In the genomic region with DNA sequence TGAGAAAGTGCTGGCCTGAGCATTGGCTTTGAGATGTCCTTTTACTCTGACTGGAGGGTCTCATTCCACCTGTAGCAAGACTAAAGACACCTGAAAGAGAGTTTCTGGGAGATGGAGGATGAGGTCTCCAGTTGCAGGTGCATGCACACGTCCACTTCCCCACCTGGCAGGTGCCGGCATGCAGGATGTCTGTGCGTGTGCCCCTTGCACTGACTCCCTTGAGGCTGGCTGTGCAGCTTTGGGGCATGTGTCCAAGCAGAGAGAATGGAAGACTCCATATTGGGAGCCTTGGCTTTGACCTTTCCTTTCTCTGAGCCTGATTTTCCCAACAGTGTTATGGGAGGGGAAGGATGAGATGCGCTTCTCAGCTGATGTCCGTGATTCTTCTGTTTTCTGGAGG, we compare ENCODE assay signal across 23 cellular contexts. TPM values are rescaled to one million over a fixed set of nuclear protein-coding genes. Genes with fewer than 3 reads are reported as not detected.
DNase-seq lines count a peak whose midpoint lies in the region; ATAC-seq and TF ChIP-seq lines count a peak whose summit lies in the region.
"Had no signal": no experiment of that assay in that cellular context is flagged by ENCODE, and none has a peak within 500 bp of the region (broad histone marks: within the 10 kb centered on the region; RNA-seq: fewer than 3 reads in every experiment).

No MANE protein-coding gene starts in this region.

- no peaks in the 10 kb centered on the region for H3K9me3 ChIP-seq in stomach
- H3K9me3 ChIP-seq: BLaER1, Caco-2 had no signal

- no peak for TF ChIP-seq POLR2A in stomach (IDR thresholded peaks at IDR 0.05)

- H3K27ac ChIP-seq in coronary artery: no peak overlapping the region
- H3K27ac ChIP-seq in stomach: no peak overlapping the region
- H3K27ac ChIP-seq: 22Rv1, BLaER1, C4-2B, GM23248 had no signal

- H3K4me3 ChIP-seq in coronary artery: no peak overlapping the region
- no peak overlapping the region for H3K4me3 ChIP-seq in stomach
- H3K4me3 ChIP-seq: BLaER1, GM12878, GM23248 had no signal

- DNase-seq in activated CD8-positive, alpha-beta T cell treated with anti-CD3 and anti-CD28 coated beads, Interleukin-2, amount 10 ng/mL, durations not matched to agents 7 days and 5 days: peak; percentile 1
- no peak for DNase-seq in activated CD8-positive, alpha-beta T cell treated with anti-CD3 and anti-CD28 coated beads for 36 hours
- DNase-seq in coronary artery (ENCODE audit: low spot score) (peak; percentile 65), osteocyte (ENCODE audit: extremely low spot score, unreplicated experiment) (peak; percentile 75), stomach (peak; percentile 4), NK-92 (lab: John Stamatoyannopoulos, UW; ENCODE audit: unreplicated experiment) (no peak), cerebellar nuclear complex (lab: John Stamatoyannopoulos, UW) (no peak)
- no peak for DNase-seq in activated CD4-positive, alpha-beta T cell treated with anti-CD3 and anti-CD28 coated beads, Interleukin-2, amount 10 ng/mL, durations not matched to agents 7 days and 5 days
- DNase-seq: Caco-2; CD4-positive, CD25-positive, alpha-beta regulatory T cell; CD8-positive, alpha-beta T cell; DMS 273 treated with DMSO at 0.1 percent for 48 hours; DMS79; EL; GDM1; GM23248; H7 had no signal

- no peak overlapping the region for H3K27ac Mint-ChIP-seq in activated CD8-positive, alpha-beta T cell treated with anti-CD3 and anti-CD28 coated beads, Interleukin-2, amount 10 ng/mL, durations not matched to agents 7 days and 5 days
- no peak overlapping the region for H3K27ac Mint-ChIP-seq in activated CD8-positive, alpha-beta T cell treated with anti-CD3 and anti-CD28 coated beads for 36 hours
- no peak overlapping the region for H3K27ac Mint-ChIP-seq in osteocyte (ENCODE audit: unreplicated experiment)
- H3K27ac Mint-ChIP-seq in activated CD4-positive, alpha-beta T cell treated with anti-CD3 and anti-CD28 coated beads, Interleukin-2, amount 10 ng/mL, durations not matched to agents 7 days and 5 days: no peak overlapping the region
- H3K27ac Mint-ChIP-seq: B cell; CD8-positive, alpha-beta T cell had no signal

- no peak for ATAC-seq in activated CD8-positive, alpha-beta T cell treated with anti-CD3 and anti-CD28 coated beads, Interleukin-2, amount 10 ng/mL, durations not matched to agents 7 days and 5 days
- no peak for ATAC-seq in activated CD8-positive, alpha-beta T cell treated with anti-CD3 and anti-CD28 coated beads for 36 hours
- ATAC-seq: CD8-positive, alpha-beta T cell; GM12878; HCT116 had no signal

- H3K27me3 ChIP-seq in stomach: peaks cover 0 to 9% (median 0%) of the 10 kb centered on the region in 3 donors
- H3K27me3 ChIP-seq: BLaER1 had no signal

- no peaks in the 10 kb centered on the region for H3K36me3 Mint-ChIP-seq in activated CD8-positive, alpha-beta T cell treated with anti-CD3 and anti-CD28 coated beads, Interleukin-2, amount 10 ng/mL, durations not matched to agents 7 days and 5 days (ENCODE audit: low read depth)
- H3K36me3 Mint-ChIP-seq in activated CD8-positive, alpha-beta T cell treated with anti-CD3 and anti-CD28 coated beads for 36 hours (ENCODE audit: low read depth): no peaks in the 10 kb centered on the region
- no peaks in the 10 kb centered on the region for H3K36me3 Mint-ChIP-seq in osteocyte (ENCODE audit: unreplicated experiment)
- no peaks in the 10 kb centered on the region for H3K36me3 Mint-ChIP-seq in activated CD4-positive, alpha-beta T cell treated with anti-CD3 and anti-CD28 coated beads, Interleukin-2, amount 10 ng/mL, durations not matched to agents 7 days and 5 days (ENCODE audit: low read depth)
- H3K36me3 Mint-ChIP-seq: CD4-positive, CD25-positive, alpha-beta regulatory T cell; CD8-positive, alpha-beta T cell had no signal

- intact Hi-C loops in activated CD8-positive, alpha-beta T cell treated with anti-CD3 and anti-CD28 coated beads for 36 hours (cut with micrococcal nuclease): loop anchor here (2.0 to 5.0 kb wide), 2 partner anchors 34 to 55 kb away; no protein-coding TSS in a partner anchor
- intact Hi-C loops in stomach (cut with DNase I; ENCODE audit: low total_unique reads): loop anchor here (5.0 kb wide), 1 partner anchor 60 kb away; no protein-coding TSS in a partner anchor

- no peaks in the 10 kb centered on the region for H3K9me3 Mint-ChIP-seq in activated CD8-positive, alpha-beta T cell treated with anti-CD3 and anti-CD28 coated beads, Interleukin-2, amount 10 ng/mL, durations not matched to agents 7 days and 5 days (ENCODE audit: insufficient read depth)
- H3K9me3 Mint-ChIP-seq in activated CD8-positive, alpha-beta T cell treated with anti-CD3 and anti-CD28 coated beads for 36 hours: no peaks in the 10 kb centered on the region
- no peaks in the 10 kb centered on the region for H3K9me3 Mint-ChIP-seq in osteocyte (ENCODE audit: unreplicated experiment)
- H3K9me3 Mint-ChIP-seq in activated CD4-positive, alpha-beta T cell treated with anti-CD3 and anti-CD28 coated beads, Interleukin-2, amount 10 ng/mL, durations not matched to agents 7 days and 5 days: no peaks in the 10 kb centered on the region
- H3K9me3 Mint-ChIP-seq: CD8-positive, alpha-beta T cell had no signal

- CTCF ChIA-PET in activated CD8-positive, alpha-beta T cell treated with anti-CD3 and anti-CD28 coated beads, Interleukin-2, amount 10 ng/mL, durations not matched to agents 7 days and 5 days (lab: Charles Lee): interaction anchor here (6.8 kb wide), 1 partner anchor 61 kb away, joined by 93 read pairs; no protein-coding TSS in a partner anchor
- CTCF ChIA-PET in activated CD8-positive, alpha-beta T cell treated with anti-CD3 and anti-CD28 coated beads for 36 hours (lab: Charles Lee): interaction anchor here (1.2 to 7.7 kb wide), 3 partner anchors 30 to 62 kb away, joined by 3 to 120 read pairs (median 11); no protein-coding TSS in a partner anchor
- CTCF ChIA-PET in activated CD4-positive, alpha-beta T cell treated with anti-CD3 and anti-CD28 coated beads, Interleukin-2, amount 10 ng/mL, durations not matched to agents 7 days and 5 days (lab: Charles Lee): interaction anchor here (2.0 kb wide), 1 partner anchor 62 kb away, joined by 7 read pairs; no protein-coding TSS in a partner anchor

- no peaks in the 10 kb centered on the region for H3K36me3 ChIP-seq in stomach
- H3K36me3 ChIP-seq: BLaER1 had no signal

- H3K27me3 Mint-ChIP-seq in activated CD8-positive, alpha-beta T cell treated with anti-CD3 and anti-CD28 coated beads, Interleukin-2, amount 10 ng/mL, durations not matched to agents 7 days and 5 days (ENCODE audit: low read depth): peaks cover 7% of the 10 kb centered on the region
- peaks cover 9% of the 10 kb centered on the region for H3K27me3 Mint-ChIP-seq in activated CD8-positive, alpha-beta T cell treated with anti-CD3 and anti-CD28 coated beads for 36 hours
- H3K27me3 Mint-ChIP-seq in osteocyte (ENCODE audit: unreplicated experiment): peaks cover 26% of the 10 kb centered on the region
- H3K27me3 Mint-ChIP-seq in activated CD4-positive, alpha-beta T cell treated with anti-CD3 and anti-CD28 coated beads, Interleukin-2, amount 10 ng/mL, durations not matched to agents 7 days and 5 days: peaks cover 6% of the 10 kb centered on the region

- no peak for TF ChIP-seq CTCF in activated CD8-positive, alpha-beta T cell treated with anti-CD3 and anti-CD28 coated beads for 36 hours (IDR thresholded peaks at IDR 0.05)
- TF ChIP-seq CTCF in coronary artery (IDR thresholded peaks at IDR 0.05) (no peak), osteocyte (IDR thresholded peaks at IDR 0.05) (no peak), stomach (IDR thresholded peaks at IDR 0.05) (no peak)

- H3K4me1 ChIP-seq in stomach: peaks cover 7 to 12% (median 8%) of the 10 kb centered on the region in 4 donors
- H3K4me1 ChIP-seq: Caco-2 had no signal

- POLR2A ChIA-PET in activated CD8-positive, alpha-beta T cell treated with anti-CD3 and anti-CD28 coated beads, Interleukin-2, amount 10 ng/mL, durations not matched to agents 7 days and 5 days (lab: Charles Lee): no interaction called here
- POLR2A ChIA-PET in activated CD8-positive, alpha-beta T cell treated with anti-CD3 and anti-CD28 coated beads for 36 hours (lab: Charles Lee): no interaction called here
- POLR2A ChIA-PET in activated CD4-positive, alpha-beta T cell treated with anti-CD3 and anti-CD28 coated beads, Interleukin-2, amount 10 ng/mL, durations not matched to agents 7 days and 5 days (lab: Charles Lee): no interaction called here

- WGBS in stomach, 5 donors: 82 to 93% (median 91%) methylated on average over 3 to 5 of the region's 5 CpGs

- TF ChIP-seq EP300 in stomach (IDR thresholded peaks at IDR 0.05): no peak

- H3K4me3 Mint-ChIP-seq in activated CD8-positive, alpha-beta T cell treated with anti-CD3 and anti-CD28 coated beads, Interleukin-2, amount 10 ng/mL, durations not matched to agents 7 days and 5 days: no peak overlapping the region
- no peak overlapping the region for H3K4me3 Mint-ChIP-seq in activated CD8-positive, alpha-beta T cell treated with anti-CD3 and anti-CD28 coated beads for 36 hours
- H3K4me3 Mint-ChIP-seq in osteocyte (ENCODE audit: unreplicated experiment): no peak overlapping the region
- H3K4me3 Mint-ChIP-seq in activated CD4-positive, alpha-beta T cell treated with anti-CD3 and anti-CD28 coated beads, Interleukin-2, amount 10 ng/mL, durations not matched to agents 7 days and 5 days: no peak overlapping the region
- H3K4me3 Mint-ChIP-seq: B cell; CD4-positive, CD25-positive, alpha-beta regulatory T cell; CD8-positive, alpha-beta T cell had no signal

- peaks cover 2% of the 10 kb centered on the region for H3K4me1 Mint-ChIP-seq in activated CD8-positive, alpha-beta T cell treated with anti-CD3 and anti-CD28 coated beads, Interleukin-2, amount 10 ng/mL, durations not matched to agents 7 days and 5 days (ENCODE audit: low read depth)
- peaks cover 2% of the 10 kb centered on the region for H3K4me1 Mint-ChIP-seq in activated CD8-positive, alpha-beta T cell treated with anti-CD3 and anti-CD28 coated beads for 36 hours (ENCODE audit: low read depth)
- peaks cover 11% of the 10 kb centered on the region for H3K4me1 Mint-ChIP-seq in osteocyte (ENCODE audit: unreplicated experiment)
- H3K4me1 Mint-ChIP-seq in activated CD4-positive, alpha-beta T cell treated with anti-CD3 and anti-CD28 coated beads, Interleukin-2, amount 10 ng/mL, durations not matched to agents 7 days and 5 days: peaks cover 2% of the 10 kb centered on the region

RNA-seq across cellular contexts. Expression of gene TUB, which starts 44.0 kb away (rescaled TPM):
- not detected for total RNA-seq in activated CD8-positive, alpha-beta T cell treated with anti-CD3 and anti-CD28 coated beads, Interleukin-2, amount 10 ng/mL, durations not matched to agents 7 days and 5 days
- under 1 TPM; 0.05 to 0.16 TPM for total RNA-seq in activated CD8-positive, alpha-beta T cell treated with anti-CD3 and anti-CD28 coated beads for 36 hours
- total RNA-seq in osteocyte: 7.8 and 8.7 TPM in 2 replicates
- total RNA-seq in stomach: 10 to 100 TPM in 1 of 5 donors, 1 to 10 TPM in 1, under 1 TPM in 2, not detected in 1; under 0.01 to 12.1 (median 2.4) TPM
- 1 to 10 TPM in 2 of 3 donors, under 1 TPM in 1; 0.83 to 2.1 (median 1.4) TPM for polyA plus RNA-seq in stomach
- total RNA-seq in activated CD4-positive, alpha-beta T cell treated with anti-CD3 and anti-CD28 coated beads, Interleukin-2, amount 10 ng/mL, durations not matched to agents 7 days and 5 days: under 1 TPM; 0.08 to 0.12 TPM
- total RNA-seq: Caco-2; CD8-positive, alpha-beta T cell; GM12878 had no signal

RNA-seq across cellular contexts. Expression of gene EIF3F, which starts 49.8 kb away (rescaled TPM):
- 100 to 1,000 TPM; 212 to 222 TPM for total RNA-seq in activated CD8-positive, alpha-beta T cell treated with anti-CD3 and anti-CD28 coated beads, Interleukin-2, amount 10 ng/mL, durations not matched to agents 7 days and 5 days
- total RNA-seq in activated CD8-positive, alpha-beta T cell treated with anti-CD3 and anti-CD28 coated beads for 36 hours: 100 to 1,000 TPM; 303 to 309 TPM
- total RNA-seq in osteocyte: 327 and 333 TPM in 2 replicates
- 100 to 1,000 TPM; 102 to 204 (median 136) TPM for total RNA-seq in stomach
- 100 to 1,000 TPM; 243 to 580 (median 328) TPM for polyA plus RNA-seq in stomach
- total RNA-seq in activated CD4-positive, alpha-beta T cell treated with anti-CD3 and anti-CD28 coated beads, Interleukin-2, amount 10 ng/mL, durations not matched to agents 7 days and 5 days: 100 to 1,000 TPM; 256 to 262 TPM

Comparison
In these comparisons a context has a peak if more than half of its experiments do, and no peak if none do; other contexts are left out.
1. DNase-seq: peak in activated CD8-positive, alpha-beta T cell treated with anti-CD3 and anti-CD28 coated beads, Interleukin-2, amount 10 ng/mL, durations not matched to agents 7 days and 5 days (single experiment), coronary artery (single experiment), osteocyte (single experiment) and stomach (single experiment); none in activated CD8-positive, alpha-beta T cell treated with anti-CD3 and anti-CD28 coated beads for 36 hours (single experiment), NK-92 (single experiment), activated CD4-positive, alpha-beta T cell treated with anti-CD3 and anti-CD28 coated beads, Interleukin-2, amount 10 ng/mL, durations not matched to agents 7 days and 5 days (single experiment) and cerebellar nuclear complex (0 of 2).